ENCODE assay signal across 25 cellular contexts in the genomic region with DNA sequence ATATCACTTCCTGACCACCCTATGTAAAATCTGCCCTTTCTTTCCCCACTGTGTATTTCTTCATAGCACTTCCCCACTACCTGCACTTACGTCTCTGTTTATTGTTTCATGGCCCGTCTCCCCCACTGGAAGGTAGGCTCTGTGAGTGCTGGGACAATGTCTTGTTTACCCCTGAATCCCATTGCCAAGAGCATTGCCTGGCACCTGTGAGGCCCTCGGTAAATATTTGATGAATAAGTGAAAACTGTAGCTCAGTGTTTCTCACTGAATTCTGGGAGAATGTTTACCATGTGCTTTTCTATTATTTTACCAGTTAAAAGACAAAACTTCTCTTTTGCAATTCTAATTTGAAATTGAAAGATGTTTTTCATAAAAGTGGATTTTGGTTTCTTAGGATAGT. TPM values are rescaled to one million over a fixed set of nuclear protein-coding genes. Genes with fewer than 3 reads are reported as not detected.
DNase-seq lines count a peak whose midpoint lies in the region; ATAC-seq and TF ChIP-seq lines count a peak whose summit lies in the region.
"Had no signal": no experiment of that assay in that cellular context is flagged by ENCODE, and none has a peak within 500 bp of the region (broad histone marks: within the 10 kb centered on the region; RNA-seq: fewer than 3 reads in every experiment).

No MANE protein-coding gene starts in this region.

- 31% methylated on average over 3 of the region's 3 CpGs for WGBS in right lobe of liver (ENCODE audit: insufficient coverage, low coverage, low lambda C conversion rate, missing lambda C conversion rate)

- ATAC-seq in right lobe of liver (peak; percentile 50 to 72 (median 53)), HG02763 (IDR thresholded peaks at IDR 0.05; ENCODE audit: unreplicated experiment) (no peak)
- ATAC-seq in stimulated activated effector memory CD8-positive, alpha-beta T cell treated with anti-CD3 and anti-CD28 coated beads, Interleukin-12 subunit alpha, Interleukin-12 subunit beta, amount 100 ng/mL, for 72 hours: no peak
- ATAC-seq: body of pancreas, SK-N-SH treated with all-trans-retinoic acid at 6 μM for 48 hours had no signal

- TF ChIP-seq POLR2A in right lobe of liver (IDR thresholded peaks at IDR 0.05): no peak

- H3K27ac ChIP-seq in 22Rv1: peak overlapping the region; percentile 57
- H3K27ac ChIP-seq in angular gyrus (ENCODE audit: low read depth, low read length): peak overlapping the region; percentile 75
- H3K27ac ChIP-seq in right lobe of liver: peak overlapping the region in 2 of 3 donors; percentile 21 to 78
- H3K27ac ChIP-seq: body of pancreas, upper lobe of left lung had no signal

- H3K4me3 Mint-ChIP-seq in stimulated activated effector memory CD8-positive, alpha-beta T cell treated with anti-CD3 and anti-CD28 coated beads, Interleukin-12 subunit alpha, Interleukin-12 subunit beta, amount 100 ng/mL, for 72 hours: no peak overlapping the region
- H3K4me3 Mint-ChIP-seq: activated naive CD8-positive, alpha-beta T cell treated with anti-CD3 and anti-CD28 coated beads, Interleukin-2, amount 10 ng/mL, durations not matched to agents 7 days and 5 days; endodermal cell; stimulated activated naive CD8-positive, alpha-beta T cell treated with anti-CD3 and anti-CD28 coated beads, Interleukin-15, Interleukin-2, amounts not matched to agents 100 ng/mL and 50 ng/mL, for 24 hours; T-helper 2 cell treated with Interferon-gamma antibody and Interleukin-4, amounts not matched to agents 5 μg/mL and 100 μg/mL, for 36 hours had no signal

- intact Hi-C loops in right lobe of liver (cut with DNase I): no loop called here

- H3K36me3 ChIP-seq in right lobe of liver: no peaks in the 10 kb centered on the region
- H3K36me3 ChIP-seq: upper lobe of left lung had no signal

- H3K27me3 ChIP-seq in right lobe of liver: no peaks in the 10 kb centered on the region
- H3K27me3 ChIP-seq: body of pancreas, upper lobe of left lung had no signal

- no peaks in the 10 kb centered on the region for H3K4me1 Mint-ChIP-seq in stimulated activated effector memory CD8-positive, alpha-beta T cell treated with anti-CD3 and anti-CD28 coated beads, Interleukin-12 subunit alpha, Interleukin-12 subunit beta, amount 100 ng/mL, for 72 hours
- H3K4me1 Mint-ChIP-seq: activated naive CD8-positive, alpha-beta T cell treated with anti-CD3 and anti-CD28 coated beads, Interleukin-2, amount 10 ng/mL, durations not matched to agents 7 days and 5 days; CD14-positive monocyte had no signal

- H3K36me3 Mint-ChIP-seq in stimulated activated effector memory CD8-positive, alpha-beta T cell treated with anti-CD3 and anti-CD28 coated beads, Interleukin-12 subunit alpha, Interleukin-12 subunit beta, amount 100 ng/mL, for 72 hours: no peaks in the 10 kb centered on the region
- H3K36me3 Mint-ChIP-seq: activated naive CD8-positive, alpha-beta T cell treated with anti-CD3 and anti-CD28 coated beads, Interleukin-2, amount 10 ng/mL, durations not matched to agents 7 days and 5 days; CD14-positive monocyte had no signal

- DNase-seq in DMS53 treated with DMSO at 0.1 percent for 48 hours (lab: John Stamatoyannopoulos, UW; ENCODE audit: unreplicated experiment) (peak; percentile 86), right lobe of liver (peak in 2 of 3 donors; percentile 62 to 67), putamen (ENCODE audit: low spot score) (no peak), NCI-H748 (lab: John Stamatoyannopoulos, UW; ENCODE audit: unreplicated experiment) (no peak)
- DNase-seq in stimulated activated effector memory CD8-positive, alpha-beta T cell treated with anti-CD3 and anti-CD28 coated beads, Interleukin-12 subunit alpha, Interleukin-12 subunit beta, amount 100 ng/mL, for 72 hours (ENCODE audit: low spot score in 2 of 2): no peak
- DNase-seq: activated naive CD8-positive, alpha-beta T cell treated with anti-CD3 and anti-CD28 coated beads, Interleukin-2, amount 10 ng/mL, durations not matched to agents 7 days and 5 days; body of pancreas; DMS 273 treated with DMSO at 0.1 percent for 48 hours; endodermal cell; KBM-7; NCI-H187 treated with DMSO at 0.1 percent for 48 hours; NCI-H510A; nucleus accumbens; retina; stimulated activated CD4-positive, alpha-beta T cell treated with anti-CD3 and anti-CD28 coated beads, Interleukin-12 subunit alpha, Interleukin-12 subunit beta, amount 100 ng/mL, for 4 hours; stimulated activated CD4-positive, alpha-beta T cell treated with anti-CD3 and anti-CD28 coated beads, Interleukin-4, amount 100 ng/mL, for 4 hours; upper lobe of left lung had no signal

- peaks cover 0 to 47% (median 19%) of the 10 kb centered on the region in 4 donors for H3K4me1 ChIP-seq in right lobe of liver
- H3K4me1 ChIP-seq: body of pancreas had no signal

- no peak overlapping the region for H3K27ac Mint-ChIP-seq in stimulated activated effector memory CD8-positive, alpha-beta T cell treated with anti-CD3 and anti-CD28 coated beads, Interleukin-12 subunit alpha, Interleukin-12 subunit beta, amount 100 ng/mL, for 72 hours
- H3K27ac Mint-ChIP-seq: activated naive CD8-positive, alpha-beta T cell treated with anti-CD3 and anti-CD28 coated beads, Interleukin-2, amount 10 ng/mL, durations not matched to agents 7 days and 5 days; activated T-helper 2 cell treated with anti-CD3 and anti-CD28 coated beads, Interferon-gamma antibody, Interleukin-2, Interleukin-4, amounts not matched to agents 10 μg/mL and 5 μg/mL and 100 μg/mL, durations not matched to agents 14 hours and 24 hours and 36 hours; CD14-positive monocyte; endodermal cell; stimulated activated naive CD8-positive, alpha-beta T cell treated with anti-CD3 and anti-CD28 coated beads, Interleukin-15, Interleukin-2, amounts not matched to agents 100 ng/mL and 50 ng/mL, for 24 hours; T-helper 2 cell treated with Interferon-gamma antibody and Interleukin-4, amounts not matched to agents 5 μg/mL and 100 μg/mL, for 36 hours had no signal

- H3K4me3 ChIP-seq in right lobe of liver: no peak overlapping the region
- H3K4me3 ChIP-seq: body of pancreas, upper lobe of left lung had no signal

- no peaks in the 10 kb centered on the region for H3K9me3 Mint-ChIP-seq in stimulated activated effector memory CD8-positive, alpha-beta T cell treated with anti-CD3 and anti-CD28 coated beads, Interleukin-12 subunit alpha, Interleukin-12 subunit beta, amount 100 ng/mL, for 72 hours
- H3K9me3 Mint-ChIP-seq: activated naive CD8-positive, alpha-beta T cell treated with anti-CD3 and anti-CD28 coated beads, Interleukin-2, amount 10 ng/mL, durations not matched to agents 7 days and 5 days; activated T-helper 2 cell treated with anti-CD3 and anti-CD28 coated beads, Interferon-gamma antibody, Interleukin-2, Interleukin-4, amounts not matched to agents 10 μg/mL and 5 μg/mL and 100 μg/mL, durations not matched to agents 14 hours and 24 hours and 36 hours; CD14-positive monocyte; endodermal cell; stimulated activated naive CD8-positive, alpha-beta T cell treated with anti-CD3 and anti-CD28 coated beads, Interleukin-15, Interleukin-2, amounts not matched to agents 100 ng/mL and 50 ng/mL, for 24 hours; T-helper 2 cell treated with Interferon-gamma antibody and Interleukin-4, amounts not matched to agents 5 μg/mL and 100 μg/mL, for 36 hours had no signal

- TF ChIP-seq CTCF in 22Rv1 (IDR thresholded peaks at IDR 0.05): no peak
- TF ChIP-seq CTCF in right lobe of liver (IDR thresholded peaks at IDR 0.05): no peak

- H3K9me3 ChIP-seq in right lobe of liver: no peaks in the 10 kb centered on the region
- H3K9me3 ChIP-seq: body of pancreas, upper lobe of left lung had no signal

RNA-seq across cellular contexts. Expression of a gene that starts 11.8 kb away (rescaled TPM):
- total RNA-seq in right lobe of liver: 1 to 10 TPM; 3.2 to 7.8 (median 5.6) TPM

Comparison
In these comparisons a context has a peak if more than half of its experiments do, and no peak if none do; other contexts are left out.
1. DNase-seq: peak in DMS53 treated with DMSO at 0.1 percent for 48 hours (single experiment) and right lobe of liver (2 of 3); none in putamen (single experiment), NCI-H748 (single experiment) and stimulated activated effector memory CD8-positive, alpha-beta T cell treated with anti-CD3 and anti-CD28 coated beads, Interleukin-12 subunit alpha, Interleukin-12 subunit beta, amount 100 ng/mL, for 72 hours (0 of 2).
2. ATAC-seq: peak in right lobe of liver (4 of 4); none in HG02763 (single experiment) and stimulated activated effector memory CD8-positive, alpha-beta T cell treated with anti-CD3 and anti-CD28 coated beads, Interleukin-12 subunit alpha, Interleukin-12 subunit beta, amount 100 ng/mL, for 72 hours (single experiment).
3. Peak in every context shown above with its lines, with median percentiles within 50 percentile points of each other: H3K27ac ChIP-seq.